In genomic region chr9:88742483-88742882, GRCh38 we compare ENCODE assay signal across 1 cellular context.
TF ChIP-seq lines count a peak whose summit lies in the region.

No MANE protein-coding gene starts in this region.

TF ChIP-seq in IMR-90, 13 proteins besides CTCF, POLR2A, EP300 and RAD21:
- TF ChIP-seq MAFK (IDR thresholded peaks at IDR 0.05; ENCODE audit: low read depth, low read length) (no peak), MAZ (IDR thresholded peaks at IDR 0.05; ENCODE audit: borderline replicate concordance, low read depth, low read length) (no peak)
